In the genomic region with DNA sequence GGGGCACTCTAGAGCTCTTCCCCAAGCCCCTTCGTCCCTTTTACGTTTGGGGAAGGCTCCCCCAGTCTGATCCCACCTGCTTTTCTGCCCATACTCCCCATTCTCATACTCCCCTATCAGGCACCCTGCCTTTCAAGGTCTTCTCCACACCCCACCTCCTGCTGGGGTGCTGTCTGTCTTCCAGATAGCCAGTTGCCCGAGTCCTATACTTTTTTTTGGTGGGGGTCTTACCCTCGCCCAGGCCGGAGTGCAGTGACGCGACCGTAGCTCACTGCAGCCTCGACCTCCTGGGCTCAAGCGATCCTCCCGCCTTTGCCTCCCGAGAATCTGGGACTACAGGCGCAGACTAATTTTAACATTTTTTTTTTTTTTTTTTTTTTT, we compare ENCODE assay signal across 8 cellular contexts. TPM values are rescaled to one million over a fixed set of nuclear protein-coding genes. Genes with fewer than 3 reads are reported as not detected.
DNase-seq lines count a peak whose midpoint lies in the region; ATAC-seq and TF ChIP-seq lines count a peak whose summit lies in the region.

No MANE protein-coding gene starts in this region.

- no peak for ATAC-seq in HG02870 (IDR thresholded peaks at IDR 0.05; ENCODE audit: unreplicated experiment)

- no peaks in the 10 kb centered on the region for H3K27me3 ChIP-seq in dorsolateral prefrontal cortex

- H3K27me3 Mint-ChIP-seq in CD14-positive monocyte (ENCODE audit: low read depth in 3 of 3): peaks cover 13 to 32% (median 26%) of the 10 kb centered on the region in 3 donors
- peaks cover 21% of the 10 kb centered on the region for H3K27me3 Mint-ChIP-seq in neural crest cell (ENCODE audit: low read depth)

- peak overlapping the region in 58 of 59 donors; percentile 49 to 98 (median 90) for H3K27ac ChIP-seq in dorsolateral prefrontal cortex

- peaks cover 0 to 7% (median 3%) of the 10 kb centered on the region in 7 donors for H3K9me3 Mint-ChIP-seq in CD14-positive monocyte
- H3K9me3 Mint-ChIP-seq in neural crest cell: no peaks in the 10 kb centered on the region

- peak overlapping the region; percentile 82 for H3K4me3 ChIP-seq in Jurkat, Clone E6-1 (ENCODE audit: low read length)
- peak overlapping the region; percentile 57 to 100 (median 93) for H3K4me3 ChIP-seq in dorsolateral prefrontal cortex

- TF ChIP-seq CTCF in CD14-positive monocyte (IDR thresholded peaks at IDR 0.05) (no peak), dorsolateral prefrontal cortex (IDR thresholded peaks at IDR 0.05 in 54 of 56, conservative IDR thresholded peaks at IDR 0.05 in 2 of 56; ENCODE audit: low read depth in 1 of 56, partially characterized antibody in 56 of 56) (no peak), neural crest cell (conservative IDR thresholded peaks at IDR 0.05) (no peak)

- H3K4me1 Mint-ChIP-seq in CD14-positive monocyte (peaks cover 20% of the 10 kb centered on the region), neural crest cell (peaks cover 32% of the 10 kb centered on the region)

- H3K36me3 Mint-ChIP-seq in CD14-positive monocyte (peaks cover 12 to 23% of the 10 kb centered on the region in 2 donors), neural crest cell (ENCODE audit: low read depth) (no peaks in the 10 kb centered on the region)

- H3K27ac Mint-ChIP-seq in CD14-positive monocyte: peak overlapping the region in 6 of 7 donors; percentile 10 to 92 (median 70)
- H3K27ac Mint-ChIP-seq in neural crest cell (ENCODE audit: unreplicated experiment): peak overlapping the region; percentile 96

- DNase-seq in CD14-positive monocyte (ENCODE audit: low spot score) (no peak), dorsolateral prefrontal cortex (no peak), neural crest cell (ENCODE audit: low read depth, low spot score) (no peak), HuH-7.5 (ENCODE audit: low spot score) (no peak)
- no peak for DNase-seq in Jurkat, Clone E6-1 (ENCODE audit: low read depth, low spot score)
- no peak for DNase-seq in stimulated activated naive CD4-positive, alpha-beta T cell treated with Interleukin-2 at 50 U/mL for 16 hours (lab: John Stamatoyannopoulos, UW)
- no peak for DNase-seq in stimulated activated CD4-positive, alpha-beta T cell treated with anti-CD3 and anti-CD28 coated beads, Interleukin-2, amount 100 ng/mL, for 24 hours

- intact Hi-C loops in CD14-positive monocyte (cut with micrococcal nuclease) (loop anchor here (5.0 to 10.0 kb wide), 2 partner anchors 57 to 115 kb away; partner anchors contain the start of genes BUD23 (in 2 of the 2) and DNAJC30 (in 2 of the 2)), dorsolateral prefrontal cortex (cut with DNase I) (loop anchor here in 1 of 2 donors (5.0 kb wide), 2 partner anchors 57 to 103 kb away; partner anchors contain the start of genes BUD23, DNAJC30 and METTL27)

- H3K4me3 Mint-ChIP-seq in CD14-positive monocyte (peak overlapping the region; percentile 93), neural crest cell (peak overlapping the region; percentile 92)

RNA-seq across cellular contexts. Expression of gene ABHD11, which starts 0.8 kb away (rescaled TPM):
- 10 to 100 TPM; 20.3 to 22.1 TPM for polyA plus RNA-seq in CD14-positive monocyte
- polyA plus RNA-seq in Jurkat, Clone E6-1 (2012; ENCODE audit: insufficient read depth, insufficient read length): 18.0 TPM
- total RNA-seq in dorsolateral prefrontal cortex (10 to 100 TPM in 119 of 120 experiments, 1 to 10 TPM in 1; 8.9 to 40.2 (median 19.5) TPM), neural crest cell (23.3 and 26.4 TPM in 2 replicates)

RNA-seq across cellular contexts. Expression of gene STX1A, which starts 19.9 kb away (rescaled TPM):
- polyA plus RNA-seq in CD14-positive monocyte: under 1 TPM; 0.27 to 0.37 TPM
- 5.7 TPM for polyA plus RNA-seq in Jurkat, Clone E6-1 (2012; ENCODE audit: insufficient read depth, insufficient read length)
- total RNA-seq in dorsolateral prefrontal cortex (100 to 1,000 TPM in 114 of 120 experiments, 10 to 100 TPM in 6; 59.6 to 264 (median 153) TPM), neural crest cell (16.4 and 17.7 TPM in 2 replicates)

RNA-seq across cellular contexts. Expression of gene CLDN3, which starts 30.7 kb away (rescaled TPM):
- polyA plus RNA-seq in CD14-positive monocyte: not detected
- polyA plus RNA-seq in Jurkat, Clone E6-1 (2012; ENCODE audit: insufficient read depth, insufficient read length): 1.1 TPM
- total RNA-seq in dorsolateral prefrontal cortex: 1 to 10 TPM in 2 of 120 experiments, under 1 TPM in 5, not detected in 113; 0.36 to 1.5 (median 0.50) TPM
- 0.19 TPM in 1 of 2 replicates, not detected in the other for total RNA-seq in neural crest cell

RNA-seq across cellular contexts. Expression of gene BUD23, which starts 56.0 kb away (rescaled TPM):
- 10 to 100 TPM; 44.5 to 51.9 TPM for polyA plus RNA-seq in CD14-positive monocyte
- 181 TPM for polyA plus RNA-seq in Jurkat, Clone E6-1 (2012; ENCODE audit: insufficient read depth, insufficient read length)
- total RNA-seq in dorsolateral prefrontal cortex (10 to 100 TPM; 32.0 to 61.9 (median 46.1) TPM), neural crest cell (66.9 and 70.8 TPM in 2 replicates)

RNA-seq across cellular contexts. Expression of gene DNAJC30, which starts 56.1 kb away (rescaled TPM):
- 1 to 10 TPM; 3.2 to 5.2 TPM for polyA plus RNA-seq in CD14-positive monocyte
- 6.7 TPM for polyA plus RNA-seq in Jurkat, Clone E6-1 (2012; ENCODE audit: insufficient read depth, insufficient read length)
- 10 to 100 TPM in 119 of 120 experiments, 1 to 10 TPM in 1; 9.5 to 21.4 (median 15.8) TPM for total RNA-seq in dorsolateral prefrontal cortex
- total RNA-seq in neural crest cell: 11.1 and 11.4 TPM in 2 replicates
